Comparison of ENCODE assay signal across 20 cellular contexts in genomic region chr3:124676236-124676635, GRCh38. TPM values are rescaled to one million over a fixed set of nuclear protein-coding genes. Genes with fewer than 3 reads are reported as not detected.
DNase-seq lines count a peak whose midpoint lies in the region; ATAC-seq and TF ChIP-seq lines count a peak whose summit lies in the region.
"Had no signal": no experiment of that assay in that cellular context is flagged by ENCODE, and none has a peak within 500 bp of the region (broad histone marks: within the 10 kb centered on the region; RNA-seq: fewer than 3 reads in every experiment).

No MANE protein-coding gene starts in this region.

- no peak overlapping the region for H3K9ac ChIP-seq in mammary epithelial cell (ENCODE audit: insufficient read depth, low read length)

- dilution Hi-C loops in mammary epithelial cell (cut with HindIII; ENCODE audit: low sequenced_read_pairs), result no loop called here

- H3K4me3 ChIP-seq in mammary epithelial cell (replicated peaks in 1 of 3; ENCODE audit: insufficient read depth in 1 of 3, low read depth in 2 of 3, low read length in 3 of 3) (no peak overlapping the region), fibroblast of the aortic adventitia (ENCODE audit: low read depth, low read length) (no peak overlapping the region), OCI-LY7 (ENCODE audit: low read depth, low read length, poor library complexity, severe bottlenecking) (no peak overlapping the region)
- no peak overlapping the region for H3K4me3 ChIP-seq in effector memory CD4-positive, alpha-beta T cell (ENCODE audit: insufficient read depth, low read depth, low read length, poor library complexity, severe bottlenecking)
- H3K4me3 ChIP-seq: right atrium auricular region, upper lobe of right lung had no signal

- H3K27me3 Mint-ChIP-seq in MCF 10A (ENCODE audit: insufficient read depth, unreplicated experiment), result no peaks in the 10 kb centered on the region

- POLR2A ChIA-PET in MCF 10A (lab: Yijun Ruan, JAX), result no interaction called here
- POLR2A ChIA-PET in OCI-LY7 (lab: Charles Lee), result no interaction called here

- in situ Hi-C loops in mammary epithelial cell (cut with MboI; ENCODE audit: low sequenced_read_pairs in 2 of 2), result loop anchor here in 1 of 2 donors (25.0 kb wide), 1 partner anchor 339 kb away; no protein-coding TSS in a partner anchor

- H3K9me3 ChIP-seq in mammary epithelial cell (replicated peaks; ENCODE audit: insufficient read depth, low read length) (no peaks in the 10 kb centered on the region), OCI-LY7 (ENCODE audit: low read length) (no peaks in the 10 kb centered on the region)
- no peaks in the 10 kb centered on the region for H3K9me3 ChIP-seq in effector memory CD4-positive, alpha-beta T cell (ENCODE audit: control insufficient read depth, low read length)
- H3K9me3 ChIP-seq: right atrium auricular region, upper lobe of right lung had no signal

- H3K4me2 ChIP-seq in mammary epithelial cell (ENCODE audit: insufficient read depth, low read depth, low read length) (no peak overlapping the region), OCI-LY7 (ENCODE audit: low read length) (no peak overlapping the region)

- H3K36me3 ChIP-seq in mammary epithelial cell (ENCODE audit: insufficient read depth, low read length), result no peaks in the 10 kb centered on the region
- H3K36me3 ChIP-seq in effector memory CD4-positive, alpha-beta T cell (ENCODE audit: control insufficient read depth, insufficient read depth, low read length), result no peaks in the 10 kb centered on the region
- H3K36me3 ChIP-seq in OCI-LY7 (ENCODE audit: insufficient read depth, low read length), result no peaks in the 10 kb centered on the region

- H3K36me3 Mint-ChIP-seq in MCF 10A (ENCODE audit: insufficient read depth, unreplicated experiment), result no peaks in the 10 kb centered on the region

- CTCF ChIA-PET in MCF 10A (lab: Yijun Ruan, JAX) (interaction anchor here (0.5 to 1.7 kb wide), 2 partner anchors 111 to 165 kb away, joined by 3 to 4 read pairs; no protein-coding TSS in a partner anchor), mammary epithelial cell (lab: Charles Lee; ENCODE audit: low non-redundant PET) (no interaction called here), OCI-LY7 (lab: Charles Lee; ENCODE audit: unreplicated experiment) (no interaction called here)

- intact Hi-C loops in MCF 10A (cut with micrococcal nuclease), result no loop called here
- intact Hi-C loops in mammary epithelial cell (cut with micrococcal nuclease), result no loop called here
- intact Hi-C loops in OCI-LY7 (cut with micrococcal nuclease; ENCODE audit: unreplicated experiment), result no loop called here

- no peaks in the 10 kb centered on the region for H3K27me3 ChIP-seq in mammary epithelial cell (ENCODE audit: insufficient read depth, low read length)
- H3K27me3 ChIP-seq in effector memory CD4-positive, alpha-beta T cell (replicated peaks; ENCODE audit: control insufficient read depth, insufficient read depth, low read length, poor library complexity, severe bottlenecking), result no peaks in the 10 kb centered on the region
- H3K27me3 ChIP-seq: right atrium auricular region, upper lobe of right lung had no signal

- WGBS in mammary epithelial cell (ENCODE audit: low coverage, missing lambda C conversion rate), result 70% methylated on average over 3 of the region's 3 CpGs

- H4K20me1 ChIP-seq in mammary epithelial cell (ENCODE audit: insufficient read depth, low read length) (no peaks in the 10 kb centered on the region), OCI-LY7 (ENCODE audit: insufficient read depth, low read length) (no peaks in the 10 kb centered on the region)

- H3K9me3 Mint-ChIP-seq in MCF 10A (ENCODE audit: unreplicated experiment), result no peaks in the 10 kb centered on the region

- H3K27ac ChIP-seq in mammary epithelial cell (ENCODE audit: insufficient read depth, low read depth, low read length), result no peak overlapping the region
- H3K27ac ChIP-seq in effector memory CD4-positive, alpha-beta T cell (ENCODE audit: insufficient read depth, low read length, poor library complexity, severe bottlenecking), result no peak overlapping the region
- H3K27ac ChIP-seq in OCI-LY7 (ENCODE audit: low read depth, low read length, poor library complexity, severe bottlenecking), result no peak overlapping the region
- H3K27ac ChIP-seq: right atrium auricular region, upper lobe of right lung had no signal

- H3K4me1 ChIP-seq in mammary epithelial cell (ENCODE audit: insufficient read depth, low read length), result no peaks in the 10 kb centered on the region
- H3K4me1 ChIP-seq in effector memory CD4-positive, alpha-beta T cell (ENCODE audit: control insufficient read depth, insufficient read depth, low read length, poor library complexity, severe bottlenecking), result peaks cover under 1% of the 10 kb centered on the region
- H3K4me1 ChIP-seq in OCI-LY7 (ENCODE audit: insufficient read depth, low read length, poor library complexity, severe bottlenecking), result no peaks in the 10 kb centered on the region
- H3K4me1 ChIP-seq: right atrium auricular region, upper lobe of right lung had no signal

- no peak for ATAC-seq in GM21515 (IDR thresholded peaks at IDR 0.05; ENCODE audit: unreplicated experiment)
- ATAC-seq: activated T-cell treated with anti-CD3 and anti-CD28 coated beads, Interleukin-2, amount 50 U/mL, for 72 hours; upper lobe of right lung had no signal

- H2AFZ ChIP-seq in mammary epithelial cell (ENCODE audit: low read depth, low read length) (no peak overlapping the region), OCI-LY7 (ENCODE audit: low read length) (no peak overlapping the region)

- no peak for TF ChIP-seq CTCF in MCF 10A (IDR thresholded peaks at IDR 0.05; ENCODE audit: unreplicated experiment)
- TF ChIP-seq CTCF in mammary epithelial cell (conservative IDR thresholded peaks at IDR 0.05 in 1 of 2, IDR thresholded peaks at IDR 0.05 in 1 of 2; ENCODE audit: extremely low read depth in 1 of 2, insufficient read depth in 1 of 2, low read depth in 1 of 2, low read length in 2 of 2), result no peak
- no peak for TF ChIP-seq CTCF in fibroblast of the aortic adventitia (IDR thresholded peaks at IDR 0.05; ENCODE audit: insufficient read depth, low read length)
- no peak for TF ChIP-seq CTCF in OCI-LY7 (conservative IDR thresholded peaks at IDR 0.05; ENCODE audit: low read length)

- BruUV-seq in MCF 10A (replicated peaks; lab: Mats Ljungman, UMichigan) (no TSS peak), mammary epithelial cell (replicated peaks; lab: Mats Ljungman, UMichigan) (no TSS peak), OCI-LY7 (replicated peaks; lab: Mats Ljungman, UMichigan) (no TSS peak)

- H3K4me1 Mint-ChIP-seq in MCF 10A (ENCODE audit: insufficient read depth, unreplicated experiment), result no peaks in the 10 kb centered on the region

- H3K79me2 ChIP-seq in mammary epithelial cell (ENCODE audit: insufficient read depth, low read length) (no peaks in the 10 kb centered on the region), OCI-LY7 (ENCODE audit: insufficient read depth, low read depth, low read length) (no peaks in the 10 kb centered on the region)

- H3K27ac Mint-ChIP-seq in MCF 10A (ENCODE audit: low read depth, unreplicated experiment), result no peak overlapping the region
- H3K27ac Mint-ChIP-seq: activated naive CD4-positive, alpha-beta T cell treated with anti-CD3 and anti-CD28 coated beads, Interleukin-2, amount 10 ng/mL, durations not matched to agents 7 days and 5 days; activated T-cell treated with anti-CD3 and anti-CD28 coated beads, Interleukin-2, amount 50 U/mL, for 72 hours had no signal

- H3K9me2 ChIP-seq in OCI-LY7 (ENCODE audit: insufficient read depth, low read length), result no peaks in the 10 kb centered on the region

- DNase-seq in MCF 10A (ENCODE audit: unreplicated experiment), result peak; percentile 15
- no peak for DNase-seq in mammary epithelial cell
- DNase-seq in amniotic epithelial cell (ENCODE audit: low read depth), result peak; percentile 47
- DNase-seq in fibroblast of the aortic adventitia (ENCODE audit: low read depth), result peak; percentile 86
- DNase-seq in stromal cell of bone marrow (ENCODE audit: low read depth), result peak; percentile 99
- no peak for DNase-seq in effector memory CD4-positive, alpha-beta T cell
- no peak for DNase-seq in OCI-LY7 (ENCODE audit: low spot score)
- DNase-seq: 8988T; activated CD4-positive, alpha-beta T cell treated with anti-CD3 and anti-CD28 coated beads for 1 hour; activated naive CD4-positive, alpha-beta T cell treated with anti-CD3 and anti-CD28 coated beads, Interleukin-2, amount 10 ng/mL, durations not matched to agents 7 days and 5 days; activated T-cell treated with anti-CD3 and anti-CD28 coated beads, Interleukin-2, amount 50 U/mL, for 72 hours; C1 segment of cervical spinal cord; mesendoderm; NCI-H526; nucleus accumbens; stimulated activated CD4-positive, alpha-beta T cell treated with anti-CD3 and anti-CD28 coated beads, Interleukin-15, amount 100 ng/mL, for 24 hours; stimulated activated CD8-positive, alpha-beta memory T cell treated with anti-CD3 and anti-CD28 coated beads, Interleukin-4, amount 100 ng/mL, for 48 hours; upper lobe of right lung had no signal

- no peak overlapping the region for H3K4me3 Mint-ChIP-seq in MCF 10A (ENCODE audit: unreplicated experiment)
- H3K4me3 Mint-ChIP-seq: activated naive CD4-positive, alpha-beta T cell treated with anti-CD3 and anti-CD28 coated beads, Interleukin-2, amount 10 ng/mL, durations not matched to agents 7 days and 5 days; activated T-cell treated with anti-CD3 and anti-CD28 coated beads, Interleukin-2, amount 50 U/mL, for 72 hours had no signal

RNA-seq across cellular contexts. Expression of gene UMPS, which starts 54.0 kb away (rescaled TPM):
- total RNA-seq in MCF 10A (2022) (33.4 and 49.3 TPM in 2 replicates), mammary epithelial cell (10 to 100 TPM; 28.2 to 41.6 TPM), fibroblast of the aortic adventitia (ENCODE audit: low replicate concordance) (28.6 and 83.3 TPM in 2 replicates), OCI-LY7 (2022) (29.3 and 62.7 TPM in 2 replicates)
- polyA plus RNA-seq in mammary epithelial cell, result 58.2 TPM
- 22.9 TPM for polyA minus RNA-seq in mammary epithelial cell
- 24.8 and 34.9 TPM in 2 replicates for total RNA-seq in OCI-LY7 (2014; rRNA removed; shearing (Covaris generic))

Comparison
In these comparisons a context has a peak if more than half of its experiments do, and no peak if none do; other contexts are left out.
1. DNase-seq: peak in MCF 10A (single experiment), amniotic epithelial cell (single experiment), fibroblast of the aortic adventitia (single experiment) and stromal cell of bone marrow (single experiment); none in mammary epithelial cell (single experiment), effector memory CD4-positive, alpha-beta T cell (0 of 3) and OCI-LY7 (single experiment).